In genomic region chrX:72269671-72270251, GRCh38 we compare ENCODE assay signal across 9 cellular contexts. TPM values are rescaled to one million over a fixed set of nuclear protein-coding genes. Genes with fewer than 3 reads are reported as not detected.
A peak's percentile ranks its signal among the peaks of the same experiment; 100 is the strongest.
DNase-seq lines count a peak whose midpoint lies in the region; ATAC-seq, FAIRE-seq and TF ChIP-seq lines count a peak whose summit lies in the region.
"Had no signal": no experiment of that assay in that cellular context is flagged by ENCODE, and none has a peak within 500 bp of the region (broad histone marks: within the 10 kb centered on the region; RNA-seq: fewer than 3 reads in every experiment).

No MANE protein-coding gene starts in this region.

- no peak for TF ChIP-seq CTCF in left ventricle myocardium inferior (IDR thresholded peaks at IDR 0.05; ENCODE audit: borderline replicate concordance)
- TF ChIP-seq CTCF in fibroblast of mammary gland (conservative IDR thresholded peaks at IDR 0.05; ENCODE audit: control insufficient read depth, insufficient read depth, low read depth, low read length) = no peak
- no peak for TF ChIP-seq CTCF in uterus (IDR thresholded peaks at IDR 0.05)

- no peak for TF ChIP-seq POLR2A in uterus (IDR thresholded peaks at IDR 0.05)

- H3K9me3 ChIP-seq in right cardiac atrium (ENCODE audit: control insufficient read depth, low read length) = no peaks in the 10 kb centered on the region
- no peaks in the 10 kb centered on the region for H3K9me3 ChIP-seq in left ventricle myocardium inferior (replicated peaks)
- H3K9me3 ChIP-seq in uterus = no peaks in the 10 kb centered on the region
- H3K9me3 ChIP-seq: lower lobe of right lung had no signal

- intact Hi-C loops in right cardiac atrium (cut with DNase I) (no loop called here), left ventricle myocardium inferior (cut with micrococcal nuclease) (no loop called here), uterus (cut with DNase I; ENCODE audit: low total_unique reads) (no loop called here)

- no peak overlapping the region for H3K4me3 ChIP-seq in right cardiac atrium (ENCODE audit: low read length)
- no peak overlapping the region for H3K4me3 ChIP-seq in left ventricle myocardium inferior
- H3K4me3 ChIP-seq in fibroblast of mammary gland (ENCODE audit: control insufficient read depth, low read depth, low read length) = no peak overlapping the region
- no peak overlapping the region for H3K4me3 ChIP-seq in uterus
- H3K4me3 ChIP-seq: lower lobe of right lung had no signal

- ATAC-seq in right cardiac atrium (peak in 1 of 2 donors; percentile 84), GM19035 (IDR thresholded peaks at IDR 0.05; ENCODE audit: unreplicated experiment) (no peak)

- DNase-seq in right cardiac atrium (peak in 1 of 3 donors; percentile 1), left ventricle myocardium inferior (no peak), fibroblast of mammary gland (ENCODE audit: low read depth) (peak; percentile 80), NOMO-1 treated with dmso at 0.1 percent for 144 hours (lab: John Stamatoyannopoulos, UW; ENCODE audit: unreplicated experiment) (no peak), urothelium cell line (ENCODE audit: low spot score) (no peak), uterus (no peak)
- DNase-seq in activated CD4-positive, alpha-beta T cell treated with anti-CD3 and anti-CD28 coated beads, Interleukin-2, amount 50 U/mL, for 4 hours = peak; percentile 8 to 15
- DNase-seq: lower lobe of right lung had no signal

- no peaks in the 10 kb centered on the region for H3K4me1 ChIP-seq in right cardiac atrium (ENCODE audit: control insufficient read depth, insufficient read depth, low read length)
- peaks cover under 1% of the 10 kb centered on the region for H3K4me1 ChIP-seq in left ventricle myocardium inferior
- no peaks in the 10 kb centered on the region for H3K4me1 ChIP-seq in uterus

- 52% methylated on average over 3 of the region's 3 CpGs for WGBS in right cardiac atrium

- H3K36me3 ChIP-seq in left ventricle myocardium inferior (peaks cover 37% of the 10 kb centered on the region), uterus (no peaks in the 10 kb centered on the region)

- H3K27ac ChIP-seq in right cardiac atrium (ENCODE audit: low read length) (peak overlapping the region; percentile 19), left ventricle myocardium inferior (replicated peaks) (no peak overlapping the region), uterus (no peak overlapping the region)
- H3K27ac ChIP-seq: lower lobe of right lung had no signal

- no peak for FAIRE-seq in urothelium cell line (lab: Jason Lieb, UNC)

- H3K27me3 ChIP-seq in right cardiac atrium (ENCODE audit: control insufficient read depth, insufficient read depth) = no peaks in the 10 kb centered on the region
- H3K27me3 ChIP-seq in left ventricle myocardium inferior (ENCODE audit: low read depth) = no peaks in the 10 kb centered on the region
- no peaks in the 10 kb centered on the region for H3K27me3 ChIP-seq in uterus

RNA-seq across cellular contexts. Expression of gene RPS4X, which starts 7.3 kb away (rescaled TPM):
- total RNA-seq in right cardiac atrium (100 to 1,000 TPM; 433 to 519 (median 494) TPM), left ventricle myocardium inferior (406 TPM), uterus (1,000 to 10,000 TPM; 1,378 to 1,765 (median 1,533) TPM)
- 480 TPM for polyA plus RNA-seq in right cardiac atrium

RNA-seq across cellular contexts. Expression of gene ERCC6L, which starts 30.9 kb away (rescaled TPM):
- under 1 TPM; 0.06 to 0.11 (median 0.10) TPM for total RNA-seq in right cardiac atrium
- not detected for polyA plus RNA-seq in right cardiac atrium
- total RNA-seq in left ventricle myocardium inferior = not detected
- 1 to 10 TPM in 1 of 4 donors, under 1 TPM in 3; 0.26 to 3.5 (median 0.41) TPM for total RNA-seq in uterus

RNA-seq across cellular contexts. Expression of gene CITED1, which starts 36.0 kb away (rescaled TPM):
- total RNA-seq in right cardiac atrium = under 1 TPM in 1 of 4 donors, not detected in 3; 0.74 TPM
- 0.36 TPM for polyA plus RNA-seq in right cardiac atrium
- total RNA-seq in left ventricle myocardium inferior = not detected
- 10 to 100 TPM in 1 of 4 donors, not detected in 3; 14.5 TPM for total RNA-seq in uterus

Comparison
In these comparisons a context has a peak if more than half of its experiments do, and no peak if none do; other contexts are left out.
1. DNase-seq: peak in activated CD4-positive, alpha-beta T cell treated with anti-CD3 and anti-CD28 coated beads, Interleukin-2, amount 50 U/mL, for 4 hours (2 of 2) and fibroblast of mammary gland (single experiment); none in left ventricle myocardium inferior (single experiment), NOMO-1 treated with dmso at 0.1 percent for 144 hours (single experiment), urothelium cell line (single experiment) and uterus (0 of 2).